Comparison of ENCODE assay signal across 12 cellular contexts in the genomic region with DNA sequence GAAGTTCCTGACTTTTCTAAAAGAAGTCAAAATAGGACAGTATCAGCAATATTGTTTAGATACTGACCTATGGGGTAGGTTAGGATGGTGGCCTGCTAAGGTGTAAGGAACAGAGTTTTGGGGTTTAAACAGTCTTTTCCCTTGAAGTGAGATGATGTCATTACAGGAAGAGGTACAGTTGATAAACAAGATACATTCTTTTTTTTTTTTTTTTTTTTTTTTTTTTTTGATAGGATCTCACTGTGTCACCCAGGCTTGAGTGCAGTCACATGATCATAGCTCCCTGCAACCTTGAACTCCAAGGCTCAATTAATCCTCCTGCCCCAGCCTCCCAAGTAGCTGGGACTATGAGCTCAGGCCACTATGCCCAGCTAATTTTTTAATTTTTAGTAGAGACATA.
"Had no signal": no experiment of that assay in that cellular context is flagged by ENCODE, and none has a peak within 500 bp of the region (broad histone marks: within the 10 kb centered on the region; RNA-seq: fewer than 3 reads in every experiment).

No MANE protein-coding gene starts in this region.

- H2AFZ ChIP-seq: neural progenitor cell had no signal

- H3K4me1 Mint-ChIP-seq: mesothelial cell of epicardium; neural progenitor cell; stimulated activated memory B cell treated with anti-CD40 and anti-IgM and Interleukin-4, amounts not matched to agents 10 μg/mL and 1 μg/mL and 100 μg/mL, for 72 hours had no signal

- H3K27me3 Mint-ChIP-seq: stimulated activated memory B cell treated with anti-CD40 and anti-IgM and Interleukin-4, amounts not matched to agents 10 μg/mL and 1 μg/mL and 100 μg/mL, for 72 hours had no signal

- H3K36me3 ChIP-seq: uterus had no signal

- H3K4me3 Mint-ChIP-seq: mesothelial cell of epicardium; neural progenitor cell; stimulated activated memory B cell treated with anti-CD40 and anti-IgM and Interleukin-4, amounts not matched to agents 10 μg/mL and 1 μg/mL and 100 μg/mL, for 72 hours had no signal

- ATAC-seq: left colon; stimulated activated memory B cell treated with anti-CD40 and anti-IgM and Interleukin-4, amounts not matched to agents 10 μg/mL and 1 μg/mL and 100 μg/mL, for 72 hours had no signal

- H3K4me1 ChIP-seq: neural progenitor cell, thyroid gland, uterus had no signal

- H3K4me2 ChIP-seq: neural progenitor cell had no signal

- H3K9me3 Mint-ChIP-seq: mesothelial cell of epicardium; neural progenitor cell; stimulated activated memory B cell treated with anti-CD40 and anti-IgM and Interleukin-4, amounts not matched to agents 10 μg/mL and 1 μg/mL and 100 μg/mL, for 72 hours had no signal

- DNase-seq: activated naive CD4-positive, alpha-beta T cell; activated T-cell treated with anti-CD3 and anti-CD28 coated beads, Interleukin-2, amount 50 U/mL, for 48 hours; left colon; thyroid gland; uterus; WERI-Rb-1 had no signal

- H3K9me3 ChIP-seq: esophagus muscularis mucosa, thyroid gland, uterus had no signal

- H3K9ac ChIP-seq: neural progenitor cell had no signal

- H3K27ac ChIP-seq: esophagus muscularis mucosa, neural progenitor cell, SK-N-MC, thyroid gland, uterus, WERI-Rb-1 had no signal

- H3K4me3 ChIP-seq: esophagus muscularis mucosa, lung, neural progenitor cell, SK-N-MC, thyroid gland, uterus had no signal

- H3K27ac Mint-ChIP-seq: mesothelial cell of epicardium; neural progenitor cell; stimulated activated memory B cell treated with anti-CD40 and anti-IgM and Interleukin-4, amounts not matched to agents 10 μg/mL and 1 μg/mL and 100 μg/mL, for 72 hours had no signal

- H3K27me3 ChIP-seq: esophagus muscularis mucosa, neural progenitor cell, thyroid gland, uterus had no signal
